In the genomic region with DNA sequence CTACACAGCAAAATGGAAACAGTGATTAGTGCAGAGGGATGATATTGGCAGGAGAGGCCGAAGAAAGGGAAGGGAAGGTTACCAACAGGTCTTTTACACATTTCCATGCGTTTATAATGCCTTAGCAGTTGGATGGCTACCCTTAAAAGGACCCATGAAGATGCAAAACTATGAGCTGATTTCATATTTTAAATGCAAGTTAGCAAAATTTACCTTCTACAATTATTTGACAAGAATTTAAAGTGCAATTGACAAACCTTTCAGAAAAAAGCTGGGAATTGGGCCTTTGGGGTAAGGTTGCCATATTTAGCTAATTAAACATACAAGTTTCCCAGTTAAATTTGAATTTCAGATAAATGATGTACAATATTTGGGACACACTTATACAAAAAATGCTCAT, we compare ENCODE assay signal across 8 cellular contexts.
"Had no signal": no experiment of that assay in that cellular context is flagged by ENCODE, and none has a peak within 500 bp of the region (broad histone marks: within the 10 kb centered on the region; RNA-seq: fewer than 3 reads in every experiment).

No MANE protein-coding gene starts in this region.

- H3K4me2 ChIP-seq: KMS-11 had no signal

- DNase-seq: GM23248, GOT3, H7, HCEC 1CT, IMR-90, KBM-7 had no signal

- H2AFZ ChIP-seq: GM23248 had no signal

- H3K27ac ChIP-seq: GM23248, HL-60, KMS-11 had no signal

- H3K9ac ChIP-seq: GM23248, KMS-11 had no signal

- H3K4me3 ChIP-seq: GM23248 had no signal
